Comparison of ENCODE assay signal across 12 cellular contexts in genomic region chr5:71974165-71974564, GRCh38.
DNase-seq lines count a peak whose midpoint lies in the region; ATAC-seq, FAIRE-seq and TF ChIP-seq lines count a peak whose summit lies in the region.
"Had no signal": no experiment of that assay in that cellular context is flagged by ENCODE, and none has a peak within 500 bp of the region (broad histone marks: within the 10 kb centered on the region; RNA-seq: fewer than 3 reads in every experiment).

No MANE protein-coding gene starts in this region.

- H4K20me1 ChIP-seq in HepG2 (ENCODE audit: insufficient read depth, low read length), result no peaks in the 10 kb centered on the region

- no peaks in the 10 kb centered on the region for H3K4me1 Mint-ChIP-seq in activated T-cell treated with anti-CD3 and anti-CD28 coated beads, Interleukin-2, amount 50 U/mL, for 72 hours (ENCODE audit: low read depth)
- H3K4me1 Mint-ChIP-seq: activated naive CD4-positive, alpha-beta T cell treated with anti-CD3 and anti-CD28 coated beads, Interleukin-2, amount 10 ng/mL, durations not matched to agents 7 days and 5 days had no signal

- H3K27ac Mint-ChIP-seq in activated T-cell treated with anti-CD3 and anti-CD28 coated beads, Interleukin-2, amount 50 U/mL, for 72 hours, result no peak overlapping the region
- H3K27ac Mint-ChIP-seq: activated naive CD4-positive, alpha-beta T cell treated with anti-CD3 and anti-CD28 coated beads, Interleukin-2, amount 10 ng/mL, durations not matched to agents 7 days and 5 days had no signal

- no peak overlapping the region for H3K4me3 Mint-ChIP-seq in activated T-cell treated with anti-CD3 and anti-CD28 coated beads, Interleukin-2, amount 50 U/mL, for 72 hours
- H3K4me3 Mint-ChIP-seq: activated naive CD4-positive, alpha-beta T cell treated with anti-CD3 and anti-CD28 coated beads, Interleukin-2, amount 10 ng/mL, durations not matched to agents 7 days and 5 days had no signal

- TF ChIP-seq POLR2A in HepG2 (IDR thresholded peaks at IDR 0.05; ENCODE audit: insufficient read depth in 1 of 2, low read depth in 2 of 2, low read length in 2 of 2), result no peak

- no peak overlapping the region for H3K4me2 ChIP-seq in HepG2 (ENCODE audit: low read depth, low read length)

- no peak for ATAC-seq in HepG2
- ATAC-seq in left ventricle myocardium superior, result peak; percentile 77
- ATAC-seq in sciatic nerve, result peak; percentile 76
- no peak for ATAC-seq in activated T-cell treated with anti-CD3 and anti-CD28 coated beads, Interleukin-2, amount 50 U/mL, for 72 hours (replicated peaks in 1 of 2)
- ATAC-seq in GM21717 (IDR thresholded peaks at IDR 0.05; ENCODE audit: unreplicated experiment), result no peak
- ATAC-seq in GM21447 (IDR thresholded peaks at IDR 0.05; ENCODE audit: unreplicated experiment), result no peak

- no peaks in the 10 kb centered on the region for H3K79me2 ChIP-seq in HepG2 (ENCODE audit: insufficient read depth, low read length)

- H2AFZ ChIP-seq in HepG2 (ENCODE audit: low read length), result no peak overlapping the region

- H3K9me3 Mint-ChIP-seq in activated T-cell treated with anti-CD3 and anti-CD28 coated beads, Interleukin-2, amount 50 U/mL, for 72 hours, result peaks cover 0 to 2% of the 10 kb centered on the region in 2 donors
- H3K9me3 Mint-ChIP-seq: activated naive CD4-positive, alpha-beta T cell treated with anti-CD3 and anti-CD28 coated beads, Interleukin-2, amount 10 ng/mL, durations not matched to agents 7 days and 5 days had no signal

- peak in 1 of 2 donors; percentile 19 for TF ChIP-seq RAD21 in liver (IDR thresholded peaks at IDR 0.05)
- TF ChIP-seq RAD21 in HepG2 (CRISPR knock-in tag; IDR thresholded peaks at IDR 0.05), result no peak

- FAIRE-seq in HepG2 (lab: Jason Lieb, UNC), result no peak

- POLR2A ChIA-PET in HepG2 (lab: Yijun Ruan, JAX), result no interaction called here

- in situ Hi-C loops in HepG2 (cut with HindIII; ENCODE audit: extremely low pct_ligation_motif_present, low pct_unique_long_range_greater_than_20kb), result no loop called here

- no peaks in the 10 kb centered on the region for H3K4me1 ChIP-seq in liver (ENCODE audit: control insufficient read depth in 4 of 4, insufficient read depth in 4 of 4, low read length in 3 of 4)
- H3K4me1 ChIP-seq in HepG2 (ENCODE audit: insufficient read depth, low read length), result peaks cover 29% of the 10 kb centered on the region

- intact Hi-C loops in HepG2 (cut with micrococcal nuclease; ENCODE audit: unreplicated experiment), result no loop called here
- intact Hi-C loops in left ventricle myocardium superior (cut with micrococcal nuclease), result no loop called here
- intact Hi-C loops in sciatic nerve (cut with DNase I), result no loop called here

- no peaks in the 10 kb centered on the region for H3K27me3 ChIP-seq in liver (ENCODE audit: control insufficient read depth in 4 of 4, insufficient read depth in 4 of 4, low read length in 3 of 4)
- H3K27me3 ChIP-seq in HepG2 (ENCODE audit: control insufficient read depth in 1 of 2, insufficient read depth in 2 of 2, low read length in 2 of 2), result no peaks in the 10 kb centered on the region

- peaks cover 28% of the 10 kb centered on the region for H3K27me3 Mint-ChIP-seq in activated T-cell treated with anti-CD3 and anti-CD28 coated beads, Interleukin-2, amount 50 U/mL, for 72 hours (ENCODE audit: low read depth)

- H3K9ac ChIP-seq in liver (ENCODE audit: low read depth in 1 of 2, low read length in 2 of 2) (no peak overlapping the region), HepG2 (ENCODE audit: insufficient read depth, low read depth, low read length) (no peak overlapping the region)

- no TSS peak for BruUV-seq in HepG2 (replicated peaks; lab: Mats Ljungman, UMichigan)

- WGBS in liver, result 82% methylated on average over 1 of the region's 1 CpG
- WGBS in HepG2 (ENCODE audit: low lambda C conversion rate), result 80% methylated on average over 1 of the region's 1 CpG

- TF ChIP-seq CTCF in liver (IDR thresholded peaks at IDR 0.05; ENCODE audit: low read depth, low read length, missing input control), result no peak
- no peak for TF ChIP-seq CTCF in HepG2 (CRISPR knock-in tag; IDR thresholded peaks at IDR 0.05)

- H3K4me3 ChIP-seq in liver (ENCODE audit: low read depth in 1 of 3, low read length in 3 of 3) (no peak overlapping the region), HepG2 (replicated peaks in 1 of 3; ENCODE audit: insufficient read depth in 1 of 3, low read depth in 2 of 3, low read length in 3 of 3) (no peak overlapping the region)

- no peaks in the 10 kb centered on the region for H3K36me3 Mint-ChIP-seq in activated T-cell treated with anti-CD3 and anti-CD28 coated beads, Interleukin-2, amount 50 U/mL, for 72 hours (ENCODE audit: insufficient read depth in 2 of 2)
- H3K36me3 Mint-ChIP-seq: activated naive CD4-positive, alpha-beta T cell treated with anti-CD3 and anti-CD28 coated beads, Interleukin-2, amount 10 ng/mL, durations not matched to agents 7 days and 5 days had no signal

- TF ChIP-seq EP300 in HepG2 (IDR thresholded peaks at IDR 0.05; ENCODE audit: low read depth in 2 of 2, low read length in 2 of 2), result no peak
- TF ChIP-seq EP300 in HepG2 (CRISPR knock-in tag; IDR thresholded peaks at IDR 0.05; ENCODE audit: borderline replicate concordance), result no peak

- CTCF ChIA-PET in HepG2 (lab: Yijun Ruan, JAX; ENCODE audit: low intra/inter-chr PET ratio, low total read pairs), result no interaction called here

- H3K9me3 ChIP-seq in liver (ENCODE audit: control insufficient read depth in 4 of 4, low read length in 3 of 4) (no peaks in the 10 kb centered on the region), HepG2 (ENCODE audit: low read length) (no peaks in the 10 kb centered on the region)

- DNase-seq in HepG2 (ENCODE audit: low spot score) (no peak), left ventricle myocardium superior (no peak), sciatic nerve (ENCODE audit: low spot score) (no peak), NCI-H187 treated with DMSO at 0.1 percent for 48 hours (lab: John Stamatoyannopoulos, UW) (no peak)
- no peak for DNase-seq in activated T-cell treated with anti-CD3 and anti-CD28 coated beads, Interleukin-2, amount 50 U/mL, for 72 hours
- DNase-seq: activated naive CD4-positive, alpha-beta T cell treated with anti-CD3 and anti-CD28 coated beads, Interleukin-2, amount 10 ng/mL, durations not matched to agents 7 days and 5 days; GDM1; NCI-H1092 treated with DMSO at 0.1 percent for 48 hours; stimulated activated CD4-positive, alpha-beta T cell treated with anti-CD3 and anti-CD28 coated beads, Interleukin-2, amount 100 ng/mL, for 24 hours had no signal

- H3K27ac ChIP-seq in liver (ENCODE audit: low read depth in 1 of 2, low read length in 2 of 2) (peak overlapping the region; percentile 7 to 47), HepG2 (ENCODE audit: extremely low read length, insufficient read depth, low read length) (no peak overlapping the region)

- H3K36me3 ChIP-seq in liver (ENCODE audit: control insufficient read depth in 4 of 4, insufficient read depth in 3 of 4, low read depth in 1 of 4, low read length in 3 of 4) (no peaks in the 10 kb centered on the region), HepG2 (replicated peaks in 1 of 2; ENCODE audit: control insufficient read depth in 1 of 2, insufficient read depth in 2 of 2, low read length in 2 of 2) (no peaks in the 10 kb centered on the region)

TF ChIP-seq in liver, 16 proteins besides CTCF, POLR2A, EP300 and RAD21:
- TF ChIP-seq NR2F2 (IDR thresholded peaks at IDR 0.05) (peak; percentile 72), JUND (IDR thresholded peaks at IDR 0.05) (peak in 1 of 2 donors; percentile 63), HNF4G (IDR thresholded peaks at IDR 0.05) (no peak), SP1 (IDR thresholded peaks at IDR 0.05) (peak; percentile 62)

TF ChIP-seq in HepG2, 621 proteins besides CTCF, POLR2A, EP300 and RAD21:
- TF ChIP-seq MLLT10 (CRISPR knock-in tag; IDR thresholded peaks at IDR 0.05) (no peak), NFKBIZ (CRISPR knock-in tag; IDR thresholded peaks at IDR 0.05) (no peak)
TF ChIP-seq in HepG2: peak in this region for 0.

Comparison
In these comparisons a context has a peak if more than half of its experiments do, and no peak if none do; other contexts are left out.
1. ATAC-seq: peak in left ventricle myocardium superior (single experiment) and sciatic nerve (single experiment); none in HepG2 (single experiment), activated T-cell treated with anti-CD3 and anti-CD28 coated beads, Interleukin-2, amount 50 U/mL, for 72 hours (0 of 2), GM21717 (single experiment) and GM21447 (single experiment).